In genomic region chrX:37998586-37999267, GRCh38 we compare ENCODE assay signal across 11 cellular contexts. TPM values are rescaled to one million over a fixed set of nuclear protein-coding genes. Genes with fewer than 3 reads are reported as not detected.
DNase-seq lines count a peak whose midpoint lies in the region; ATAC-seq and TF ChIP-seq lines count a peak whose summit lies in the region.
"Had no signal": no experiment of that assay in that cellular context is flagged by ENCODE, and none has a peak within 500 bp of the region (broad histone marks: within the 10 kb centered on the region; RNA-seq: fewer than 3 reads in every experiment).

No MANE protein-coding gene starts in this region.

- peak; percentile 95 for ATAC-seq in RWPE2 (ENCODE audit: low read depth)
- peak; percentile 95 for ATAC-seq in foreskin keratinocyte
- no peak for ATAC-seq in HG03442 (IDR thresholded peaks at IDR 0.05; ENCODE audit: unreplicated experiment)
- ATAC-seq in body of pancreas: no peak
- no peak for ATAC-seq in aorta (ENCODE audit: low FRiP score)
- ATAC-seq in HG03565 (IDR thresholded peaks at IDR 0.05; ENCODE audit: unreplicated experiment): no peak

- WGBS in body of pancreas, 2 donors: 66 to 72% methylated on average over 6 to 7 of the region's 7 CpGs
- WGBS in aorta, 2 donors: 64 to 80% methylated on average over 7 of the region's 7 CpGs

- H3K4me3 ChIP-seq in RWPE2 (ENCODE audit: severe bottlenecking): no peak overlapping the region
- H3K4me3 ChIP-seq in body of pancreas: no peak overlapping the region
- H3K4me3 ChIP-seq in aorta (ENCODE audit: low read length in 2 of 2): no peak overlapping the region
- H3K4me3 ChIP-seq: lung had no signal

- TF ChIP-seq POLR2A in body of pancreas (IDR thresholded peaks at IDR 0.05): no peak

- H3K4me1 ChIP-seq in RWPE2 (ENCODE audit: insufficient read depth, poor library complexity, severe bottlenecking): peaks cover 15% of the 10 kb centered on the region
- peaks cover 10% of the 10 kb centered on the region for H3K4me1 ChIP-seq in foreskin keratinocyte
- peaks cover 5% of the 10 kb centered on the region for H3K4me1 ChIP-seq in body of pancreas
- H3K4me1 ChIP-seq in aorta (ENCODE audit: control insufficient read depth in 1 of 2, insufficient read depth in 2 of 2, low read length in 2 of 2): no peaks in the 10 kb centered on the region

- intact Hi-C loops in body of pancreas (cut with DNase I): no loop called here
- intact Hi-C loops in aorta (cut with DNase I): no loop called here

- H3K9me3 ChIP-seq in RWPE2 (ENCODE audit: severe bottlenecking) (no peaks in the 10 kb centered on the region), body of pancreas (no peaks in the 10 kb centered on the region), aorta (ENCODE audit: control insufficient read depth, low read length) (no peaks in the 10 kb centered on the region)

- H3K27ac ChIP-seq in RWPE2 (ENCODE audit: poor library complexity, severe bottlenecking) (peak overlapping the region; percentile 56), foreskin keratinocyte (no peak overlapping the region), body of pancreas (no peak overlapping the region), aorta (ENCODE audit: low read depth in 1 of 2, low read length in 2 of 2) (no peak overlapping the region)

- no peaks in the 10 kb centered on the region for H3K27me3 ChIP-seq in RWPE2 (ENCODE audit: insufficient read depth, poor library complexity, severe bottlenecking)
- no peaks in the 10 kb centered on the region for H3K27me3 ChIP-seq in foreskin keratinocyte
- H3K27me3 ChIP-seq in body of pancreas: no peaks in the 10 kb centered on the region
- no peaks in the 10 kb centered on the region for H3K27me3 ChIP-seq in aorta (ENCODE audit: control insufficient read depth in 1 of 2, insufficient read depth in 2 of 2, low read length in 1 of 2)

- DNase-seq in AG20443 (ENCODE audit: low spot score) (peak; percentile 15), M059J (ENCODE audit: low read depth) (peak; percentile 75), RWPE2 (ENCODE audit: low spot score) (no peak), foreskin keratinocyte (peak; percentile 54 to 82), body of pancreas (no peak), aorta (no peak)
- DNase-seq: activated CD8-positive, alpha-beta memory T cell treated with anti-CD3 and anti-CD28 coated beads, Interleukin-2, amount 50 U/mL, for 4 hours had no signal

- no peaks in the 10 kb centered on the region for H3K36me3 ChIP-seq in RWPE2 (ENCODE audit: low read depth)
- H3K36me3 ChIP-seq in body of pancreas (replicated peaks in 1 of 2; ENCODE audit: insufficient read depth in 1 of 2, low read depth in 2 of 2): no peaks in the 10 kb centered on the region
- H3K36me3 ChIP-seq in aorta (ENCODE audit: control insufficient read depth in 1 of 2, insufficient read depth in 2 of 2, low read length in 1 of 2): no peaks in the 10 kb centered on the region

- TF ChIP-seq CTCF in RWPE2 (IDR thresholded peaks at IDR 0.05; ENCODE audit: poor library complexity, severe bottlenecking): no peak
- TF ChIP-seq CTCF in foreskin keratinocyte (conservative IDR thresholded peaks at IDR 0.05): no peak
- no peak for TF ChIP-seq CTCF in body of pancreas (IDR thresholded peaks at IDR 0.05)

RNA-seq across cellular contexts. Expression of gene SYTL5, which starts 7.6 kb away (rescaled TPM):
- 18.2 and 23.1 TPM in 2 replicates for total RNA-seq in M059J (2014; rRNA removed; shearing (Covaris generic))
- 0.04 and 0.10 TPM in 2 replicates for total RNA-seq in foreskin keratinocyte
- polyA plus RNA-seq in foreskin keratinocyte: 0.03 TPM in 1 of 2 replicates, not detected in the other
- total RNA-seq in body of pancreas: 1 to 10 TPM; 5.3 to 7.3 TPM
- total RNA-seq in aorta: not detected
- 1 to 10 TPM in 1 of 2 donors, under 1 TPM in 1; 0.18 to 1.8 TPM for polyA plus RNA-seq in aorta
- polyA plus RNA-seq: CD14-positive monocyte had no signal

Comparison
In these comparisons a context has a peak if more than half of its experiments do, and no peak if none do; other contexts are left out.
1. DNase-seq: peak in AG20443 (single experiment), M059J (single experiment) and foreskin keratinocyte (2 of 2); none in RWPE2 (single experiment), body of pancreas (0 of 4) and aorta (0 of 2).
2. ATAC-seq: peak in RWPE2 (single experiment) and foreskin keratinocyte (single experiment); none in HG03442 (single experiment), body of pancreas (single experiment), aorta (single experiment) and HG03565 (single experiment).